Comparison of ENCODE assay signal across 8 cellular contexts in genomic region chr7:44885394-44886317, GRCh38. TPM values are rescaled to one million over a fixed set of nuclear protein-coding genes. Genes with fewer than 3 reads are reported as not detected.
DNase-seq lines count a peak whose midpoint lies in the region; ATAC-seq and TF ChIP-seq lines count a peak whose summit lies in the region.

Gene PURB, minus strand, starts transcription at chr7:44885530. Its CDS starts 182 bp downstream, at chr7:44885348.

- H3K9me3 ChIP-seq in T-helper 17 cell (ENCODE audit: control insufficient read depth, low read length, poor library complexity, severe bottlenecking) = no peaks in the 10 kb centered on the region
- no peaks in the 10 kb centered on the region for H3K9me3 ChIP-seq in prostate gland

- ATAC-seq in GM18502 (IDR thresholded peaks at IDR 0.05; ENCODE audit: poor library complexity, unreplicated experiment) = peak; percentile 86
- peak; percentile 85 for ATAC-seq in HG02943 (IDR thresholded peaks at IDR 0.05; ENCODE audit: low read depth, unreplicated experiment)
- peak; percentile 88 for ATAC-seq in T-helper 17 cell
- peak; percentile 97 for ATAC-seq in left ventricle myocardium superior

- peaks cover 25% of the 10 kb centered on the region for H3K4me1 Mint-ChIP-seq in T-helper 17 cell

- H3K36me3 Mint-ChIP-seq in T-helper 17 cell (ENCODE audit: low read depth) = peaks cover 4% of the 10 kb centered on the region

- H3K36me3 ChIP-seq in prostate gland = no peaks in the 10 kb centered on the region

- H3K4me3 ChIP-seq in prostate gland = peak within 1 kb of the TSS; percentile 87 to 93

- H3K4me3 Mint-ChIP-seq in T-helper 17 cell = peak within 1 kb of the TSS; percentile 95

- peak in 1 of 4 experiments; percentile 21 for TF ChIP-seq CTCF in prostate gland (IDR thresholded peaks at IDR 0.05)

- peak within 1 kb of the TSS; percentile 100 for H3K27ac Mint-ChIP-seq in T-helper 17 cell

- peak; percentile 89 for TF ChIP-seq POLR2A in prostate gland (IDR thresholded peaks at IDR 0.05)

- peaks cover 21% of the 10 kb centered on the region for H3K4me1 ChIP-seq in prostate gland (replicated peaks)

- peak; percentile 46 to 89 for DNase-seq in NCI-H187 (lab: John Stamatoyannopoulos, UW)
- peak; percentile 98 to 99 (median 98) for DNase-seq in T-helper 17 cell
- peak; percentile 36 to 96 (median 88) for DNase-seq in amygdala (lab: John Stamatoyannopoulos, UW)
- peak; percentile 97 for DNase-seq in left ventricle myocardium superior
- peak; percentile 94 for DNase-seq in prostate gland (ENCODE audit: low spot score)
- DNase-seq in ureter (ENCODE audit: low spot score) = peak; percentile 94

- intact Hi-C loops in left ventricle myocardium superior (cut with micrococcal nuclease) = no loop called here
- intact Hi-C loops in prostate gland (cut with DNase I) = loop anchor here (1.0 to 10.0 kb wide), 4 partner anchors 38 to 278 kb away; partner anchors contain the start of genes H2AZ2 and TBRG4

- no peaks in the 10 kb centered on the region for H3K27me3 ChIP-seq in prostate gland (replicated peaks; ENCODE audit: insufficient read depth)

- peak within 1 kb of the TSS; percentile 93 to 94 for H3K27ac ChIP-seq in prostate gland

- 2% methylated on average over 64 of the region's 72 CpGs for WGBS in prostate gland

- no peaks in the 10 kb centered on the region for H3K27me3 Mint-ChIP-seq in T-helper 17 cell

RNA-seq across cellular contexts. Expression of gene PURB, which starts in this region (rescaled TPM):
- 10 to 100 TPM; 21.4 to 27.6 TPM for total RNA-seq in T-helper 17 cell
- total RNA-seq in left ventricle myocardium superior = 15.7 TPM
- 10 to 100 TPM; 21.9 to 22.0 TPM for total RNA-seq in prostate gland
- 26.4 TPM for total RNA-seq in ureter

Comparison
In these comparisons a context has a peak if more than half of its experiments do, and no peak if none do; other contexts are left out.
1. Peak in every context shown above with its lines: DNase-seq, ATAC-seq, H3K4me3 ChIP-seq and H3K27ac ChIP-seq.